Comparison of ENCODE assay signal across 15 cellular contexts in genomic region chr1:162113419-162113818, GRCh38. TPM values are rescaled to one million over a fixed set of nuclear protein-coding genes. Genes with fewer than 3 reads are reported as not detected.
"Had no signal": no experiment of that assay in that cellular context is flagged by ENCODE, and none has a peak within 500 bp of the region (broad histone marks: within the 10 kb centered on the region; RNA-seq: fewer than 3 reads in every experiment).

No MANE protein-coding gene starts in this region.

- H3K4me1 ChIP-seq: lower lobe of right lung, thyroid gland had no signal

- ATAC-seq: activated CD4-positive, alpha-beta T cell treated with anti-CD3 and anti-CD28 coated beads for 36 hours; left cardiac atrium; lower lobe of right lung; T-helper 17 cell; WTC11 had no signal

- H3K9me3 ChIP-seq: lower lobe of right lung, thyroid gland had no signal

- H3K27ac ChIP-seq: lower lobe of right lung, thyroid gland had no signal

- H3K36me3 ChIP-seq: lower lobe of right lung, spleen, thyroid gland had no signal

- DNase-seq: activated CD4-positive, alpha-beta memory T cell treated with anti-CD3 and anti-CD28 coated beads for 36 hours; activated CD4-positive, alpha-beta T cell treated with anti-CD3 and anti-CD28 coated beads for 36 hours; activated gamma-delta T cell treated with Interleukin-2 at 50 U/mL for 16 hours; activated T-cell treated with anti-CD3 and anti-CD28 coated beads for 4 hours; foreskin fibroblast; left cardiac atrium; lower lobe of right lung; nephron progenitor cell; retina; spleen; stimulated activated CD4-positive, alpha-beta T cell treated with anti-CD3 and anti-CD28 coated beads, Interleukin-4, amount 100 ng/mL, for 4 hours; stimulated activated naive CD4-positive, alpha-beta T cell; T-helper 17 cell; thyroid gland had no signal

- H3K27me3 ChIP-seq: thyroid gland had no signal

- H3K4me3 ChIP-seq: lower lobe of right lung, spleen, thyroid gland had no signal

RNA-seq across cellular contexts. Expression of gene NOS1AP, which starts 43.9 kb away (rescaled TPM):
- total RNA-seq: T-helper 17 cell had no signal
